ENCODE assay signal across 19 cellular contexts in the genomic region with DNA sequence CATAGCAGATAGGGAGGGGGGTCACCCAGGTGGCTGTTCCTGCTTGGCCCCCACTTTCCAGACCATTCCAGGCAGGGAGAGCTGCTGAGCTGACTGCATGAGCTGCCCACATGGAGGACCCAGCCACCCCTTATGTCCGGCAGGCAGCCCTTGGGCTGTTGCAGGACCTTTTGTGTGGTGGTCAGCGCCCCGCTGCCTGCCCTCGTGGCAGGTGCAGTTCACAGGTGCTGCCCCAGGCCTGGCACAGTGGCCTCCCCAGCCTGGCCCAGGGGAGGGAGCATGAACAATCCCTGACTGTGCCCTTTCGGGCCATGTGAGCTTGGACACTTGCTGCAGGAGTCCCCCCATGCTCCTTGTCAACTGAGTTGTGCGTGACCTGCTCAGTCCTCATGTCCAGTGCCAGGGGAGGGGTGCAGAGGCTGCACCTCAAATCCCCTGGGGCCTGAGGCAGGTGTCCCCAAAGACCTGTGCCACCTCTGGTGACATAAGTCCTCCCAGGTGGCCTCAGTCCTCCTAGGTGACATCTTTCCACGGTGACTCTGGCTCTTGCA. TPM values are rescaled to one million over a fixed set of nuclear protein-coding genes. Genes with fewer than 3 reads are reported as not detected.
DNase-seq lines count a peak whose midpoint lies in the region; ATAC-seq and TF ChIP-seq lines count a peak whose summit lies in the region.
"Had no signal": no experiment of that assay in that cellular context is flagged by ENCODE, and none has a peak within 500 bp of the region (broad histone marks: within the 10 kb centered on the region; RNA-seq: fewer than 3 reads in every experiment).

No MANE protein-coding gene starts in this region.

- H3K4ac ChIP-seq in IMR-90 (ENCODE audit: low read depth, low read length): no peak overlapping the region

- no peak overlapping the region for H4K5ac ChIP-seq in IMR-90 (ENCODE audit: low read depth, low read length)

- H4K8ac ChIP-seq in IMR-90 (ENCODE audit: low read depth in 2 of 2, low read length in 2 of 2): no peak overlapping the region

- peak overlapping the region; percentile 11 for H2AFZ ChIP-seq in IMR-90 (replicated peaks; ENCODE audit: low read length, poor library complexity)
- H2AFZ ChIP-seq in osteoblast (ENCODE audit: low read length): no peak overlapping the region
- H2AFZ ChIP-seq: GM23338 had no signal

- H3K23ac ChIP-seq in IMR-90 (ENCODE audit: low read depth, low read length): no peak overlapping the region

- H2AK5ac ChIP-seq in IMR-90 (ENCODE audit: low read depth, low read length): no peak overlapping the region

- H3K4me2 ChIP-seq in IMR-90 (ENCODE audit: low read depth, low read length) (no peak overlapping the region), osteoblast (ENCODE audit: insufficient read depth, low read length) (no peak overlapping the region)
- H3K4me2 ChIP-seq: GM23338 had no signal

- H4K91ac ChIP-seq in IMR-90 (ENCODE audit: insufficient read depth, low read depth, low read length): no peak overlapping the region

- H2AK9ac ChIP-seq in IMR-90 (replicated peaks; ENCODE audit: low read depth, low read length, poor library complexity): no peak overlapping the region

- H3K9me3 ChIP-seq in IMR-90 (ENCODE audit: control insufficient read depth, insufficient read depth, low read length) (no peaks in the 10 kb centered on the region), osteoblast (ENCODE audit: low read depth, low read length) (no peaks in the 10 kb centered on the region)

- H3K14ac ChIP-seq in IMR-90 (replicated peaks; ENCODE audit: low read depth, low read length): no peak overlapping the region

- H3K9me1 ChIP-seq in IMR-90 (ENCODE audit: insufficient read depth, low read length): no peaks in the 10 kb centered on the region

- no TSS peak for BruUV-seq in IMR-90 (replicated peaks; lab: Mats Ljungman, UMichigan)

- no peak overlapping the region for H2BK120ac ChIP-seq in IMR-90 (ENCODE audit: low read depth, low read length)

- in situ Hi-C loops in IMR-90 (cut with MboI; ENCODE audit: low sequenced_read_pairs): no loop called here

- H3K18ac ChIP-seq in IMR-90 (ENCODE audit: low read depth, low read length): no peak overlapping the region

- POLR2A ChIA-PET in IMR-90 (lab: Charles Lee; ENCODE audit: unreplicated experiment): no interaction called here

- peak; percentile 4 for DNase-seq in GM20000 (ENCODE audit: low spot score)
- DNase-seq in IMR-90: no peak
- peak; percentile 52 for DNase-seq in islet precursor cell
- DNase-seq in osteoblast (ENCODE audit: insufficient read length, low spot score, missing footprints): peak; percentile 46
- no peak for DNase-seq in OCI-M2 (lab: John Stamatoyannopoulos, UW; ENCODE audit: unreplicated experiment)
- no peak for DNase-seq in NCI-H1105 treated with DMSO at 0.1 percent for 48 hours (lab: John Stamatoyannopoulos, UW)
- no peak for DNase-seq in NCI-H69 (lab: John Stamatoyannopoulos, UW)
- DNase-seq: C1 segment of cervical spinal cord; Calu3; CD4-positive, alpha-beta memory T cell; COR-L47; DMS53; DMS79 treated with DMSO at 0.1 percent for 48 hours; GF-D8; HCEC 1CT had no signal

- TF ChIP-seq CTCF in GM20000 (IDR thresholded peaks at IDR 0.05; ENCODE audit: extremely low read depth, missing control alignments): no peak
- no peak for TF ChIP-seq CTCF in IMR-90 (conservative IDR thresholded peaks at IDR 0.05; ENCODE audit: low read depth, low read length)
- TF ChIP-seq CTCF in osteoblast (IDR thresholded peaks at IDR 0.05; ENCODE audit: extremely low read depth, low read depth, low read length): no peak

- H3K4me3 ChIP-seq in IMR-90 (ENCODE audit: insufficient read depth, low read depth, low read length) (no peak overlapping the region), osteoblast (ENCODE audit: insufficient read depth, low read length) (no peak overlapping the region)
- H3K4me3 ChIP-seq: GM23338 had no signal

- H3K4me1 ChIP-seq in IMR-90 (ENCODE audit: control insufficient read depth, insufficient read depth, low read length) (no peaks in the 10 kb centered on the region; the same call in 1 of the 2 replicates), osteoblast (ENCODE audit: insufficient read depth, low read length) (no peaks in the 10 kb centered on the region)

- no peak overlapping the region for H2BK20ac ChIP-seq in IMR-90 (ENCODE audit: low read depth, low read length)

- TF ChIP-seq RAD21 in IMR-90 (IDR thresholded peaks at IDR 0.05; ENCODE audit: low read length): no peak

- intact Hi-C loops in IMR-90 (cut with micrococcal nuclease): no loop called here

- no peak overlapping the region for H3K9ac ChIP-seq in IMR-90 (ENCODE audit: low read depth, low read length)

- ATAC-seq in IMR-90 (ENCODE audit: low read depth) (no peak), HG03460 (IDR thresholded peaks at IDR 0.05; ENCODE audit: unreplicated experiment) (no peak)
- ATAC-seq: GM23338 had no signal

- H2BK15ac ChIP-seq in IMR-90 (ENCODE audit: low read depth, low read length): no peak overlapping the region

- no peak overlapping the region for H3K56ac ChIP-seq in IMR-90 (ENCODE audit: extremely low read depth, insufficient read depth, low read length)

- H3K27me3 ChIP-seq in IMR-90 (ENCODE audit: control insufficient read depth, insufficient read depth, low read length) (peaks cover 11% of the 10 kb centered on the region; the same call in 1 of the 2 replicates), osteoblast (ENCODE audit: insufficient read depth, low read length) (peaks cover 5% of the 10 kb centered on the region)

- dilution Hi-C loops in IMR-90 (cut with HindIII; ENCODE audit: low sequenced_read_pairs, unreplicated experiment): no loop called here

- H4K20me1 ChIP-seq in IMR-90 (ENCODE audit: insufficient read depth, low read length) (no peaks in the 10 kb centered on the region), osteoblast (ENCODE audit: insufficient read depth, low read length) (no peaks in the 10 kb centered on the region)

- H3K36me3 ChIP-seq in IMR-90 (ENCODE audit: control insufficient read depth, insufficient read depth, low read length) (no peaks in the 10 kb centered on the region), osteoblast (ENCODE audit: insufficient read depth, low read length) (no peaks in the 10 kb centered on the region)

- CTCF ChIA-PET in IMR-90 (lab: Yijun Ruan, JAX): no interaction called here

- no peaks in the 10 kb centered on the region for H3K79me1 ChIP-seq in IMR-90 (ENCODE audit: low read depth in 1 of 2, low read length in 2 of 2)

- 92% methylated on average over 5 of the region's 7 CpGs; no CpG with 5 or more reads in 1 of the 2 experiments for WGBS in IMR-90 (ENCODE audit: extremely low coverage in 2 of 2, insufficient read length in 1 of 2), 2 experiments

- H3K27ac ChIP-seq in IMR-90 (ENCODE audit: insufficient read depth, low read length): no peak overlapping the region
- H3K27ac ChIP-seq in osteoblast (ENCODE audit: low read depth, low read length): no peak overlapping the region

- H2BK5ac ChIP-seq in IMR-90 (ENCODE audit: low read depth, low read length, poor library complexity, severe bottlenecking): no peak overlapping the region

- TF ChIP-seq POLR2A in IMR-90 (IDR thresholded peaks at IDR 0.05; ENCODE audit: low read depth, low read length): no peak

- H3K79me2 ChIP-seq in osteoblast (ENCODE audit: insufficient read depth, low read length): no peaks in the 10 kb centered on the region

TF ChIP-seq in IMR-90, 13 proteins besides CTCF, POLR2A, EP300 and RAD21:
- TF ChIP-seq RFX5 (IDR thresholded peaks at IDR 0.05; ENCODE audit: low read depth, low read length): no peak
- no peak for TF ChIP-seq MAFK (IDR thresholded peaks at IDR 0.05; ENCODE audit: low read depth, low read length)
- TF ChIP-seq BHLHE40 (IDR thresholded peaks at IDR 0.05; ENCODE audit: low read depth, low read length): no peak
- no peak for TF ChIP-seq MAZ (IDR thresholded peaks at IDR 0.05; ENCODE audit: borderline replicate concordance, low read depth, low read length)
- TF ChIP-seq, protein P1, sequence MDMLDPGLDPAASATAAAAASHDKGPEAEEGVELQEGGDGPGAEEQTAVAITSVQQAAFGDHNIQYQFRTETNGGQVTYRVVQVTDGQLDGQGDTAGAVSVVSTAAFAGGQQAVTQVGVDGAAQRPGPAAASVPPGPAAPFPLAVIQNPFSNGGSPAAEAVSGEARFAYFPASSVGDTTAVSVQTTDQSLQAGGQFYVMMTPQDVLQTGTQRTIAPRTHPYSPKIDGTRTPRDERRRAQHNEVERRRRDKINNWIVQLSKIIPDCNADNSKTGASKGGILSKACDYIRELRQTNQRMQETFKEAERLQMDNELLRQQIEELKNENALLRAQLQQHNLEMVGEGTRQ (IDR thresholded peaks at IDR 0.05; ENCODE audit: low read depth, low read length): no peak
- TF ChIP-seq, protein P2, sequence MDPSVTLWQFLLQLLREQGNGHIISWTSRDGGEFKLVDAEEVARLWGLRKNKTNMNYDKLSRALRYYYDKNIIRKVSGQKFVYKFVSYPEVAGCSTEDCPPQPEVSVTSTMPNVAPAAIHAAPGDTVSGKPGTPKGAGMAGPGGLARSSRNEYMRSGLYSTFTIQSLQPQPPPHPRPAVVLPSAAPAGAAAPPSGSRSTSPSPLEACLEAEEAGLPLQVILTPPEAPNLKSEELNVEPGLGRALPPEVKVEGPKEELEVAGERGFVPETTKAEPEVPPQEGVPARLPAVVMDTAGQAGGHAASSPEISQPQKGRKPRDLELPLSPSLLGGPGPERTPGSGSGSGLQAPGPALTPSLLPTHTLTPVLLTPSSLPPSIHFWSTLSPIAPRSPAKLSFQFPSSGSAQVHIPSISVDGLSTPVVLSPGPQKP (IDR thresholded peaks at IDR 0.05; ENCODE audit: borderline replicate concordance, low read depth, low read length): no peak
- TF ChIP-seq NFE2L2 (IDR thresholded peaks at IDR 0.05; ENCODE audit: low read depth, low read length): no peak
- TF ChIP-seq RCOR1 (IDR thresholded peaks at IDR 0.05; ENCODE audit: insufficient replicate concordance, low read length): no peak

RNA-seq across cellular contexts. Expression of a gene that starts 8.6 kb away (rescaled TPM):
- not detected in 2 replicates for total RNA-seq in IMR-90 (2012; rRNA removed)
- polyA plus RNA-seq in IMR-90 (2012; rRNA removed): 0.02 and 0.04 TPM in 2 replicates
- not detected in 2 replicates for polyA plus RNA-seq in IMR-90 (2012; cell fraction: cytosol; rRNA removed)
- 0.40 and 0.41 TPM in 2 replicates for polyA plus RNA-seq in IMR-90 (2012; cell fraction: nucleus; rRNA removed; ENCODE audit: low replicate concordance)
- under 0.01 TPM in 1 of 2 replicates, not detected in the other for total RNA-seq in osteoblast
- total RNA-seq: A172, Daoy had no signal
- polyA plus RNA-seq: CD4-positive, alpha-beta memory T cell had no signal

RNA-seq across cellular contexts. Expression of a gene that starts 41.1 kb away (rescaled TPM):
- total RNA-seq in IMR-90 (2012; rRNA removed) (37.6 and 37.8 TPM in 2 replicates), osteoblast (39.8 and 40.7 TPM in 2 replicates)
- 15.3 and 19.8 TPM in 2 replicates for polyA plus RNA-seq in IMR-90 (2012; rRNA removed)
- 3.5 and 8.6 TPM in 2 replicates for polyA plus RNA-seq in IMR-90 (2012; cell fraction: cytosol; rRNA removed)
- 4.5 and 17.1 TPM in 2 replicates for polyA plus RNA-seq in IMR-90 (2012; cell fraction: nucleus; rRNA removed; ENCODE audit: low replicate concordance)

RNA-seq across cellular contexts. Expression of a gene that starts 56.5 kb away (rescaled TPM):
- total RNA-seq in IMR-90 (2012; rRNA removed) (50.3 and 52.5 TPM in 2 replicates), osteoblast (43.0 and 56.1 TPM in 2 replicates)
- polyA plus RNA-seq in IMR-90 (2012; rRNA removed): 18.9 and 22.3 TPM in 2 replicates
- polyA plus RNA-seq in IMR-90 (2012; cell fraction: cytosol; rRNA removed): 18.0 and 20.2 TPM in 2 replicates
- 17.2 and 25.5 TPM in 2 replicates for polyA plus RNA-seq in IMR-90 (2012; cell fraction: nucleus; rRNA removed; ENCODE audit: low replicate concordance)

Comparison
In these comparisons a context has a peak if more than half of its experiments do, and no peak if none do; other contexts are left out.
1. DNase-seq: peak in GM20000 (single experiment), islet precursor cell (single experiment) and osteoblast (single experiment); none in IMR-90 (single experiment), OCI-M2 (single experiment), NCI-H1105 treated with DMSO at 0.1 percent for 48 hours (single experiment) and NCI-H69 (single experiment).